ENCODE assay signal across 23 cellular contexts in genomic region chr2:5937865-5938565, GRCh38.
DNase-seq lines count a peak whose midpoint lies in the region; ATAC-seq and TF ChIP-seq lines count a peak whose summit lies in the region.
"Had no signal": no experiment of that assay in that cellular context is flagged by ENCODE, and none has a peak within 500 bp of the region (broad histone marks: within the 10 kb centered on the region; RNA-seq: fewer than 3 reads in every experiment).

No MANE protein-coding gene starts in this region.

- no peaks in the 10 kb centered on the region; a peak in 1 of 5 replicates for H3K9me3 Mint-ChIP-seq in H9
- no peaks in the 10 kb centered on the region for H3K9me3 Mint-ChIP-seq in endodermal cell
- no peaks in the 10 kb centered on the region for H3K9me3 Mint-ChIP-seq in nephron progenitor cell
- peaks cover 12 to 15% of the 10 kb centered on the region in 2 donors for H3K9me3 Mint-ChIP-seq in natural killer cell

- no peak overlapping the region for H3K4me2 ChIP-seq in H9 (ENCODE audit: insufficient read depth, insufficient read length, low read length)
- H3K4me2 ChIP-seq: BLaER1 treated with 17β-estradiol and CSF1 and Interleukin-3, amounts not matched to agents 10 nM and 100 nM had no signal

- no peaks in the 10 kb centered on the region for H3K23me2 ChIP-seq in H9 (ENCODE audit: insufficient read length, low read depth, low read length, poor library complexity, severe bottlenecking)

- no peak overlapping the region for H4K8ac ChIP-seq in H9 (replicated peaks; ENCODE audit: insufficient read length, low read depth, low read length)

- H3K4ac ChIP-seq in H9 (ENCODE audit: low read depth, low read length): no peak overlapping the region

- ATAC-seq in GM18519 (IDR thresholded peaks at IDR 0.05; ENCODE audit: low FRiP score, unreplicated experiment): no peak
- ATAC-seq in natural killer cell: no peak
- no peak for ATAC-seq in HG02840 (IDR thresholded peaks at IDR 0.05; ENCODE audit: low FRiP score, unreplicated experiment)
- ATAC-seq in GM18870 (IDR thresholded peaks at IDR 0.05; ENCODE audit: unreplicated experiment): no peak
- ATAC-seq: naive thymus-derived CD4-positive, alpha-beta T cell; WTC11 had no signal

- no peaks in the 10 kb centered on the region for H4K20me1 ChIP-seq in H9 (ENCODE audit: control insufficient read depth, insufficient read depth, insufficient read length)
- H4K20me1 ChIP-seq: BLaER1 treated with 17β-estradiol and CSF1 and Interleukin-3, amounts not matched to agents 10 nM and 100 nM had no signal

- H3K14ac ChIP-seq in H9 (ENCODE audit: insufficient read depth, low read length): no peak overlapping the region

- H3K56ac ChIP-seq in H9 (ENCODE audit: insufficient read length, low read depth, low read length): no peak overlapping the region

- H4K91ac ChIP-seq in H9 (ENCODE audit: insufficient read length, low read depth, low read length): no peak overlapping the region

- no peak overlapping the region for H3T11ph ChIP-seq in H9 (ENCODE audit: low read length)

- peaks cover 14 to 18% of the 10 kb centered on the region in 2 experiments for H3K4me1 Mint-ChIP-seq in H9
- H3K4me1 Mint-ChIP-seq in endodermal cell: peaks cover 15% of the 10 kb centered on the region
- peaks cover 30% of the 10 kb centered on the region for H3K4me1 Mint-ChIP-seq in nephron progenitor cell
- H3K4me1 Mint-ChIP-seq in natural killer cell: no peaks in the 10 kb centered on the region
- H3K4me1 Mint-ChIP-seq: naive thymus-derived CD4-positive, alpha-beta T cell; WTC11 had no signal

- peak overlapping the region; percentile 43 for H3K18ac ChIP-seq in H9 (ENCODE audit: insufficient read length, low read depth, low read length)

- H3K23ac ChIP-seq in H9 (ENCODE audit: insufficient read length, low read depth, low read length): no peak overlapping the region

- H3K36me3 ChIP-seq in endodermal cell (ENCODE audit: control insufficient read depth, insufficient read depth, low read length): no peaks in the 10 kb centered on the region
- H3K36me3 ChIP-seq: BLaER1 treated with 17β-estradiol and CSF1 and Interleukin-3, amounts not matched to agents 10 nM and 100 nM; brain microvascular endothelial cell; spleen had no signal

- H2BK20ac ChIP-seq in H9 (ENCODE audit: low read depth, low read length, poor library complexity, severe bottlenecking): no peak overlapping the region

- peak overlapping the region; percentile 29 for H2AFZ ChIP-seq in H9 (ENCODE audit: low read length)

- no peak overlapping the region for H2BK120ac ChIP-seq in H9 (ENCODE audit: low read depth, low read length, poor library complexity, severe bottlenecking)

- H3K27ac ChIP-seq in C4-2B (peak overlapping the region; percentile 55), H9 (ENCODE audit: insufficient read length, low read depth, low read length) (no peak overlapping the region), endodermal cell (ENCODE audit: low read depth, low read length) (no peak overlapping the region)
- H3K27ac ChIP-seq: BLaER1 treated with 17β-estradiol and CSF1 and Interleukin-3, amounts not matched to agents 10 nM and 100 nM; brain microvascular endothelial cell; epithelial cell of prostate; HL-60; spleen had no signal

- no peak overlapping the region; a peak in 1 of 5 replicates for H3K4me3 Mint-ChIP-seq in H9
- no peak overlapping the region for H3K4me3 Mint-ChIP-seq in endodermal cell
- H3K4me3 Mint-ChIP-seq in nephron progenitor cell: no peak overlapping the region
- H3K4me3 Mint-ChIP-seq in natural killer cell: no peak overlapping the region
- H3K4me3 Mint-ChIP-seq: HFFc6; naive thymus-derived CD4-positive, alpha-beta T cell; WTC11 had no signal

- no peak overlapping the region for H2BK15ac ChIP-seq in H9 (ENCODE audit: low read depth, low read length)

- no peaks in the 10 kb centered on the region for H3K79me2 ChIP-seq in H9 (ENCODE audit: insufficient read depth, low read length)

- H3K27me3 Mint-ChIP-seq in H9 (ENCODE audit: low read depth) (peaks cover 2% of the 10 kb centered on the region; the same call in 1 of the 2 replicates), endodermal cell (ENCODE audit: insufficient read depth) (peaks cover 4% of the 10 kb centered on the region), nephron progenitor cell (ENCODE audit: low read depth, poor library complexity) (peaks cover 10% of the 10 kb centered on the region), natural killer cell (ENCODE audit: low read depth in 2 of 2) (no peaks in the 10 kb centered on the region)
- H3K27me3 Mint-ChIP-seq: naive thymus-derived CD4-positive, alpha-beta T cell had no signal

- H2BK12ac ChIP-seq in H9 (ENCODE audit: insufficient read length, low read depth, low read length): no peak overlapping the region

- H4K5ac ChIP-seq in H9 (ENCODE audit: insufficient read length, low read depth, low read length): no peak overlapping the region

- H3K9ac ChIP-seq in H9 (ENCODE audit: extremely low read depth, insufficient read length, low read length) (no peak overlapping the region), endodermal cell (ENCODE audit: extremely low read depth, low read length, poor library complexity, severe bottlenecking) (no peak overlapping the region)
- H3K9ac ChIP-seq: BLaER1 treated with 17β-estradiol and CSF1 and Interleukin-3, amounts not matched to agents 10 nM and 100 nM had no signal

- TF ChIP-seq CTCF in C4-2B (conservative IDR thresholded peaks at IDR 0.05): no peak
- no peak for TF ChIP-seq CTCF in H9 (conservative IDR thresholded peaks at IDR 0.05)
- no peak for TF ChIP-seq CTCF in endodermal cell (conservative IDR thresholded peaks at IDR 0.05)
- no peak for TF ChIP-seq CTCF in nephron progenitor cell (IDR thresholded peaks at IDR 0.05)
- TF ChIP-seq CTCF in natural killer cell (IDR thresholded peaks at IDR 0.05): no peak

- H3K4me1 ChIP-seq in H9 (ENCODE audit: insufficient read depth, low read length) (0 out of 2 replicates have a peak, but pooled peaks cover 2% of the 10 kb centered on the region), endodermal cell (ENCODE audit: control insufficient read depth, insufficient read depth, low read length) (no peaks in the 10 kb centered on the region)
- H3K4me1 ChIP-seq: spleen had no signal

- no peaks in the 10 kb centered on the region for H3K79me1 ChIP-seq in H9 (ENCODE audit: insufficient read depth, low read depth, low read length, poor library complexity, severe bottlenecking)

- peak; percentile 69 for DNase-seq in H9
- DNase-seq in endodermal cell: peak; percentile 80
- no peak for DNase-seq in nephron progenitor cell
- DNase-seq in natural killer cell: no peak
- DNase-seq: activated naive CD4-positive, alpha-beta T cell treated with Interleukin-2 at 50 U/mL for 16 hours; brain microvascular endothelial cell; DND-41; HFFc6; midbrain; naive thymus-derived CD4-positive, alpha-beta T cell; NCI-H1436 treated with DMSO at 0.1 percent for 48 hours; NCI-H446 treated with DMSO at 0.1 percent for 48 hours; retina; spleen had no signal

- intact Hi-C loops in natural killer cell (cut with micrococcal nuclease): no loop called here

- H3K4me3 ChIP-seq in endodermal cell (ENCODE audit: low read length): no peak overlapping the region
- H3K4me3 ChIP-seq: BLaER1 treated with 17β-estradiol and CSF1 and Interleukin-3, amounts not matched to agents 10 nM and 100 nM; spleen had no signal

- H3K9me3 ChIP-seq in H9 (ENCODE audit: control insufficient read depth, low read depth, low read length) (no peaks in the 10 kb centered on the region), endodermal cell (ENCODE audit: control insufficient read depth, low read length) (no peaks in the 10 kb centered on the region)
- H3K9me3 ChIP-seq: BLaER1 treated with 17β-estradiol and CSF1 and Interleukin-3, amounts not matched to agents 10 nM and 100 nM had no signal

- H3K36me3 Mint-ChIP-seq in H9 (ENCODE audit: insufficient read depth in 1 of 3, low read depth in 3 of 3) (no peaks in the 10 kb centered on the region; a peak in 1 of 7 replicates), endodermal cell (ENCODE audit: low read depth) (no peaks in the 10 kb centered on the region), nephron progenitor cell (ENCODE audit: low read depth) (no peaks in the 10 kb centered on the region), natural killer cell (no peaks in the 10 kb centered on the region)
- H3K36me3 Mint-ChIP-seq: naive thymus-derived CD4-positive, alpha-beta T cell; type B pancreatic cell had no signal

- no CpG with 5 or more reads among the region's 12 CpGs for WGBS in H9 (ENCODE audit: extremely low coverage, insufficient read length, low lambda C conversion rate)
- WGBS in endodermal cell (ENCODE audit: insufficient coverage in 1 of 2, insufficient read length in 1 of 2), 2 experiments: 83 to 92% methylated on average over 11 to 12 of the region's 12 CpGs

- no peak overlapping the region for H2AK5ac ChIP-seq in H9 (ENCODE audit: insufficient read length, low read length)

- H3K27ac Mint-ChIP-seq in H9: peak overlapping the region in 1 of 3 experiments; percentile 61; a peak in 2 of 7 replicates
- H3K27ac Mint-ChIP-seq in endodermal cell: peak overlapping the region; percentile 66
- H3K27ac Mint-ChIP-seq in nephron progenitor cell: peak overlapping the region; percentile 85
- no peak overlapping the region for H3K27ac Mint-ChIP-seq in natural killer cell
- H3K27ac Mint-ChIP-seq: HFFc6; naive thymus-derived CD4-positive, alpha-beta T cell; type B pancreatic cell; WTC11 had no signal

- H2BK5ac ChIP-seq in H9 (ENCODE audit: insufficient read length, low read length): no peak overlapping the region

- H3K27me3 ChIP-seq in H9 (ENCODE audit: insufficient read depth, low read length) (no peaks in the 10 kb centered on the region), endodermal cell (ENCODE audit: control insufficient read depth, insufficient read depth, low read length, poor library complexity, severe bottlenecking) (no peaks in the 10 kb centered on the region)
- H3K27me3 ChIP-seq: BLaER1 treated with 17β-estradiol and CSF1 and Interleukin-3, amounts not matched to agents 10 nM and 100 nM; brain microvascular endothelial cell; spleen had no signal

Comparison
In these comparisons a context has a peak if more than half of its experiments do, and no peak if none do; other contexts are left out.
1. DNase-seq: peak in H9 (single experiment) and endodermal cell (single experiment); none in nephron progenitor cell (single experiment) and natural killer cell (single experiment).
2. H3K27ac Mint-ChIP-seq: peak in endodermal cell (single experiment) and nephron progenitor cell (single experiment); none in natural killer cell (0 of 2).